21 cellular contexts compared by ENCODE assay signal in genomic region chr2:126722546-126722945, GRCh38.
A peak's percentile ranks its signal among the peaks of the same experiment; 100 is the strongest.
DNase-seq lines count a peak whose midpoint lies in the region; ATAC-seq and TF ChIP-seq lines count a peak whose summit lies in the region.
"Had no signal": no experiment of that assay in that cellular context is flagged by ENCODE, and none has a peak within 500 bp of the region (broad histone marks: within the 10 kb centered on the region; RNA-seq: fewer than 3 reads in every experiment).

No MANE protein-coding gene starts in this region.

- no peak overlapping the region for H3K23ac ChIP-seq in trophoblast cell (ENCODE audit: low read length)

- H3K9ac ChIP-seq in SK-N-SH (no peak overlapping the region), neural progenitor cell (no peak overlapping the region), trophoblast cell (ENCODE audit: low read length) (no peak overlapping the region)
- H3K9ac ChIP-seq: GM23248 had no signal

- peak overlapping the region; percentile 36 for H3K27ac Mint-ChIP-seq in neural progenitor cell
- H3K27ac Mint-ChIP-seq: CD4-positive, CD25-positive, alpha-beta regulatory T cell; CD8-positive, alpha-beta memory T cell had no signal

- ATAC-seq in SK-N-SH treated with all-trans-retinoic acid at 6 μM for 48 hours (no peak), lung (ENCODE audit: insufficient read depth, low FRiP score) (no peak), GM18858 (IDR thresholded peaks at IDR 0.05; ENCODE audit: unreplicated experiment) (no peak)
- ATAC-seq: A549, HepG2 had no signal

- H2BK120ac ChIP-seq in trophoblast cell (ENCODE audit: insufficient read depth, low read length, poor library complexity), result no peak overlapping the region

- H3K36me3 Mint-ChIP-seq in neural progenitor cell, result no peaks in the 10 kb centered on the region

- H4K8ac ChIP-seq in trophoblast cell (ENCODE audit: low read depth, low read length), result no peak overlapping the region

- no peak for TF ChIP-seq RAD21 in SK-N-SH (IDR thresholded peaks at IDR 0.05; ENCODE audit: low read length)

- H3K4me3 ChIP-seq in SK-N-SH (ENCODE audit: low read depth in 2 of 2, low read length in 1 of 2) (no peak overlapping the region), lung (no peak overlapping the region), neural progenitor cell (no peak overlapping the region), trophoblast cell (ENCODE audit: low read depth, low read length) (no peak overlapping the region)
- H3K4me3 ChIP-seq: A549, GM23248, HAP-1 had no signal

- H3K27me3 ChIP-seq in SK-N-SH (ENCODE audit: insufficient read depth), result no peaks in the 10 kb centered on the region
- H3K27me3 ChIP-seq in lung (ENCODE audit: control insufficient read depth, insufficient read depth), result no peaks in the 10 kb centered on the region
- H3K27me3 ChIP-seq in neural progenitor cell, result no peaks in the 10 kb centered on the region
- no peaks in the 10 kb centered on the region for H3K27me3 ChIP-seq in trophoblast cell (ENCODE audit: insufficient read depth, low read length)

- no peak overlapping the region for H3K4me3 Mint-ChIP-seq in neural progenitor cell
- H3K4me3 Mint-ChIP-seq: CD4-positive, CD25-positive, alpha-beta regulatory T cell; CD8-positive, alpha-beta memory T cell; IgD-negative memory B cell had no signal

- no peak overlapping the region for H4K12ac ChIP-seq in trophoblast cell (ENCODE audit: low read depth, low read length)

- peaks cover 12% of the 10 kb centered on the region for H3K4me1 Mint-ChIP-seq in neural progenitor cell
- H3K4me1 Mint-ChIP-seq: CD4-positive, CD25-positive, alpha-beta regulatory T cell; CD8-positive, alpha-beta memory T cell had no signal

- H2AFZ ChIP-seq in SK-N-SH (ENCODE audit: low read depth) (no peak overlapping the region), neural progenitor cell (replicated peaks) (no peak overlapping the region), trophoblast cell (ENCODE audit: insufficient read depth, low read length, poor library complexity) (no peak overlapping the region)
- H2AFZ ChIP-seq: GM23248 had no signal

- no peak overlapping the region for H4K91ac ChIP-seq in trophoblast cell (ENCODE audit: low read depth, low read length)

- POLR2A ChIA-PET in SK-N-SH (lab: Yijun Ruan, JAX), result no interaction called here

- no peaks in the 10 kb centered on the region for H3K79me1 ChIP-seq in trophoblast cell (ENCODE audit: low read length)

- WGBS in SK-N-SH (ENCODE audit: low lambda C conversion rate), result 4% methylated on average over 3 of the region's 4 CpGs
- 67 to 85% methylated on average over 4 of the region's 4 CpGs for WGBS in lung, 2 donors
- WGBS in trophoblast cell (ENCODE audit: extremely low coverage, insufficient coverage, insufficient read length), result no CpG with 5 or more reads among the region's 4 CpGs

- no peak overlapping the region for H3K4ac ChIP-seq in trophoblast cell (ENCODE audit: low read depth, low read length)

- H3K27ac ChIP-seq in SK-N-SH (ENCODE audit: low read depth in 2 of 2, low read length in 1 of 2) (no peak overlapping the region), lung (ENCODE audit: low read depth in 1 of 2, low read length in 1 of 2) (no peak overlapping the region), neural progenitor cell (no peak overlapping the region), trophoblast cell (ENCODE audit: low read depth, low read length) (no peak overlapping the region)
- H3K27ac ChIP-seq: 22Rv1, A549, GM23248 had no signal

- H3K4me1 ChIP-seq in SK-N-SH (ENCODE audit: control insufficient read depth in 1 of 2, insufficient read depth in 2 of 2, low read depth in 1 of 2, low read length in 1 of 2) (no peaks in the 10 kb centered on the region; a peak in 1 of 4 replicates), lung (ENCODE audit: control insufficient read depth in 2 of 2, insufficient read depth in 2 of 2, low read length in 2 of 2) (peaks cover 5 to 7% of the 10 kb centered on the region in 2 donors), neural progenitor cell (no peaks in the 10 kb centered on the region), trophoblast cell (ENCODE audit: control insufficient read depth in 1 of 2, insufficient read depth in 2 of 2, low read length in 2 of 2) (no peaks in the 10 kb centered on the region)
- H3K4me1 ChIP-seq: A549, HAP-1 had no signal

- H3K14ac ChIP-seq in trophoblast cell (ENCODE audit: low read length), result no peak overlapping the region

- no peak for TF ChIP-seq EP300 in SK-N-SH (IDR thresholded peaks at IDR 0.05; ENCODE audit: borderline replicate concordance in 1 of 2, low read depth in 1 of 2, low read length in 1 of 2)

- H3K79me2 ChIP-seq in SK-N-SH (ENCODE audit: insufficient read depth) (no peaks in the 10 kb centered on the region), neural progenitor cell (ENCODE audit: low read depth) (no peaks in the 10 kb centered on the region), trophoblast cell (ENCODE audit: control insufficient read depth, insufficient read depth, low read length, poor library complexity) (no peaks in the 10 kb centered on the region)

- no peak overlapping the region for H2BK5ac ChIP-seq in trophoblast cell (ENCODE audit: low read depth, low read length, poor library complexity)

- H3K18ac ChIP-seq in trophoblast cell (ENCODE audit: low read length), result no peak overlapping the region

- H4K20me1 ChIP-seq in SK-N-SH (ENCODE audit: insufficient read depth), result no peaks in the 10 kb centered on the region
- H4K20me1 ChIP-seq in neural progenitor cell (ENCODE audit: low read depth), result no peaks in the 10 kb centered on the region

- H3K9me3 Mint-ChIP-seq in neural progenitor cell, result peaks cover 16% of the 10 kb centered on the region

- no peak overlapping the region for H2AK5ac ChIP-seq in trophoblast cell (ENCODE audit: low read length)

- H3K36me3 ChIP-seq in SK-N-SH (replicated peaks in 1 of 2; ENCODE audit: control insufficient read depth in 1 of 2, insufficient read depth in 2 of 2, low read length in 1 of 2) (no peaks in the 10 kb centered on the region), lung (ENCODE audit: control insufficient read depth in 2 of 2, insufficient read depth in 2 of 2, low read length in 2 of 2) (no peaks in the 10 kb centered on the region), neural progenitor cell (no peaks in the 10 kb centered on the region), trophoblast cell (ENCODE audit: control insufficient read depth in 1 of 2, insufficient read depth in 2 of 2, low read length in 2 of 2) (no peaks in the 10 kb centered on the region)
- H3K36me3 ChIP-seq: HAP-1 had no signal

- CTCF ChIA-PET in SK-N-SH (lab: Yijun Ruan, JAX), result interaction anchor here (0.6 kb wide), 1 partner anchor 135 kb away, joined by 3 read pairs; no protein-coding TSS in a partner anchor

- H3K27me3 Mint-ChIP-seq in neural progenitor cell (ENCODE audit: insufficient read depth, low read depth), result peaks cover 2% of the 10 kb centered on the region

- H3K9me3 ChIP-seq in SK-N-SH (no peaks in the 10 kb centered on the region), lung (ENCODE audit: control insufficient read depth in 2 of 2, insufficient read depth in 1 of 2, low read length in 1 of 2) (peaks cover 5% of the 10 kb centered on the region in 2 donors), neural progenitor cell (ENCODE audit: low read depth) (peaks cover 12% of the 10 kb centered on the region), trophoblast cell (ENCODE audit: insufficient read depth, low read depth, low read length) (peaks cover 3% of the 10 kb centered on the region)
- H3K9me3 ChIP-seq: A549, HAP-1 had no signal

- no peaks in the 10 kb centered on the region for H3K9me2 ChIP-seq in SK-N-SH

- H3F3A ChIP-seq in SK-N-SH (replicated peaks; ENCODE audit: insufficient read depth) (no peaks in the 10 kb centered on the region), neural progenitor cell (ENCODE audit: low read depth) (no peaks in the 10 kb centered on the region)

- DNase-seq in SK-N-SH, result peak; percentile 59
- peak; percentile 24 for DNase-seq in lung (ENCODE audit: low spot score)
- DNase-seq in neural progenitor cell (ENCODE audit: low spot score), result no peak
- no peak for DNase-seq in NCI-H526 treated with DMSO at 0.1 percent for 48 hours (lab: John Stamatoyannopoulos, UW)
- no peak for DNase-seq in NK-92 treated with Interleukin-12 subunit alpha and Interleukin-12 subunit beta, amount 100 ng/mL, for 24 hours (lab: John Stamatoyannopoulos, UW)
- DNase-seq in trophoblast cell, result no peak
- DNase-seq: AML-193; C1 segment of cervical spinal cord; CD4-positive, CD25-positive, alpha-beta regulatory T cell; CD8-positive, alpha-beta memory T cell; COR-L47; DMS 273 treated with DMSO at 0.1 percent for 48 hours; DMS53; GM23248 had no signal

- no peak overlapping the region for H3K4me2 ChIP-seq in SK-N-SH
- no peak overlapping the region for H3K4me2 ChIP-seq in neural progenitor cell
- H3K4me2 ChIP-seq in trophoblast cell (ENCODE audit: low read length), result no peak overlapping the region
- H3K4me2 ChIP-seq: A549 had no signal

- H2BK12ac ChIP-seq in trophoblast cell (ENCODE audit: low read length), result no peak overlapping the region

- TF ChIP-seq CTCF in SK-N-SH (IDR thresholded peaks at IDR 0.05) (no peak), lung (IDR thresholded peaks at IDR 0.05; ENCODE audit: control extremely low read depth, extremely low read depth) (no peak), neural progenitor cell (IDR thresholded peaks at IDR 0.05) (no peak)

TF ChIP-seq in SK-N-SH, 30 proteins besides CTCF, POLR2A, EP300 and RAD21 (continues in another document):
- TF ChIP-seq RXRA (IDR thresholded peaks at IDR 0.05; ENCODE audit: borderline replicate concordance, low read depth) (no peak), GABPA (IDR thresholded peaks at IDR 0.05; ENCODE audit: low read depth) (no peak), RCOR1 (IDR thresholded peaks at IDR 0.05; ENCODE audit: low read length) (no peak), FOXJ3 (CRISPR knock-in tag; IDR thresholded peaks at IDR 0.05) (no peak), MEF2A (IDR thresholded peaks at IDR 0.05; ENCODE audit: borderline replicate concordance, low read depth) (no peak)
- TF ChIP-seq, protein P1, sequence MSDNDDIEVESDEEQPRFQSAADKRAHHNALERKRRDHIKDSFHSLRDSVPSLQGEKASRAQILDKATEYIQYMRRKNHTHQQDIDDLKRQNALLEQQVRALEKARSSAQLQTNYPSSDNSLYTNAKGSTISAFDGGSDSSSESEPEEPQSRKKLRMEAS (IDR thresholded peaks at IDR 0.05; ENCODE audit: low read depth), result no peak

TF ChIP-seq in SK-N-SH treated with all-trans-retinoic acid at 6 μM for 48 hours, 23 proteins besides CTCF, POLR2A, EP300 and RAD21 (continues in another document):
- no peak for TF ChIP-seq TOX (CRISPR knock-in tag; IDR thresholded peaks at IDR 0.05; ENCODE audit: borderline replicate concordance)
- no peak for TF ChIP-seq ZNF70 (CRISPR knock-in tag; IDR thresholded peaks at IDR 0.05)
- TF ChIP-seq OSR1 (CRISPR knock-in tag; IDR thresholded peaks at IDR 0.05), result no peak
- no peak for TF ChIP-seq ZNF8 (CRISPR knock-in tag; IDR thresholded peaks at IDR 0.05)
- no peak for TF ChIP-seq RARB (CRISPR knock-in tag; IDR thresholded peaks at IDR 0.05)

Comparison
In these comparisons a context has a peak if more than half of its experiments do, and no peak if none do; other contexts are left out.
1. DNase-seq: peak in SK-N-SH (single experiment) and lung (single experiment); none in neural progenitor cell (single experiment), NCI-H526 treated with DMSO at 0.1 percent for 48 hours (single experiment), NK-92 treated with Interleukin-12 subunit alpha and Interleukin-12 subunit beta, amount 100 ng/mL, for 24 hours (single experiment) and trophoblast cell (0 of 2).